ENCODE assay signal across 8 cellular contexts in genomic region chr16:16127469-16128116, GRCh38.
DNase-seq lines count a peak whose midpoint lies in the region; TF ChIP-seq lines count a peak whose summit lies in the region.

No MANE protein-coding gene starts in this region.

- peak overlapping the region; percentile 24 to 75 (median 59) for H3K27ac ChIP-seq in transverse colon

- H3K36me3 ChIP-seq in transverse colon, result peaks cover 0 to 5% (median 0%) of the 10 kb centered on the region in 4 donors

- intact Hi-C loops in transverse colon (cut with DNase I; ENCODE audit: low total_unique reads), result loop anchor here (5.0 to 10.0 kb wide), 3 partner anchors 65 to 353 kb away; partner anchors contain the start of gene MYH11

- DNase-seq in DMS 273 (lab: John Stamatoyannopoulos, UW; ENCODE audit: unreplicated experiment) (peak; percentile 86), HS-27A (ENCODE audit: low read depth) (peak; percentile 42), SK-N-DZ (ENCODE audit: low spot score) (peak; percentile 58), glomerular visceral epithelial cell (ENCODE audit: extremely low spot score) (peak; percentile 71), pons (ENCODE audit: low spot score) (peak; percentile 59), transverse colon (peak; percentile 66), mesenteric fat pad (ENCODE audit: low spot score) (no peak)
- DNase-seq in activated naive CD4-positive, alpha-beta T cell (lab: John Stamatoyannopoulos, UW), result peak; percentile 30 to 48 (median 38)

- TF ChIP-seq EP300 in transverse colon (IDR thresholded peaks at IDR 0.05; ENCODE audit: low read depth), result no peak

- H3K9me3 ChIP-seq in transverse colon, result no peaks in the 10 kb centered on the region

- no peak for TF ChIP-seq POLR2A in transverse colon (IDR thresholded peaks at IDR 0.05)

- in situ Hi-C loops in transverse colon (cut with MboI; ENCODE audit: low pct_ligation_motif_present in 1 of 4, low pct_unique_long_range_greater_than_20kb in 1 of 4, low sequenced_read_pairs in 3 of 4), result loop anchor here in 3 of 4 donors (10.0 to 25.0 kb wide), 4 partner anchors 253 to 715 kb away; partner anchors contain the start of gene MYH11 (in 1 of the 3)

- H3K27me3 ChIP-seq in transverse colon, result no peaks in the 10 kb centered on the region

- WGBS in transverse colon (ENCODE audit: low coverage in 1 of 2), 2 donors, result 0 to 31% methylated on average over 7 to 11 of the region's 11 CpGs

- peak; percentile 85 to 98 (median 93) for TF ChIP-seq CTCF in transverse colon (IDR thresholded peaks at IDR 0.05)

- no peaks in the 10 kb centered on the region for H3K4me1 ChIP-seq in transverse colon

- no peak overlapping the region for H3K4me3 ChIP-seq in transverse colon
